Comparison of ENCODE assay signal across 10 cellular contexts in genomic region chr11:95134491-95134890, GRCh38. TPM values are rescaled to one million over a fixed set of nuclear protein-coding genes. Genes with fewer than 3 reads are reported as not detected.
A peak's percentile ranks its signal among the peaks of the same experiment; 100 is the strongest.
DNase-seq lines count a peak whose midpoint lies in the region; ATAC-seq, FAIRE-seq and TF ChIP-seq lines count a peak whose summit lies in the region.
"Had no signal": no experiment of that assay in that cellular context is flagged by ENCODE, and none has a peak within 500 bp of the region (broad histone marks: within the 10 kb centered on the region; RNA-seq: fewer than 3 reads in every experiment).

No MANE protein-coding gene starts in this region.

- no peaks in the 10 kb centered on the region for H3K9me3 Mint-ChIP-seq in activated naive CD4-positive, alpha-beta T cell treated with anti-CD3 and anti-CD28 coated beads, Interleukin-2, amount 50 U/mL, for 72 hours
- H3K9me3 Mint-ChIP-seq: naive B cell had no signal

- dilution Hi-C loops in mammary epithelial cell (cut with HindIII; ENCODE audit: low sequenced_read_pairs) = no loop called here

- BruUV-seq in mammary epithelial cell (replicated peaks; lab: Mats Ljungman, UMichigan) (no TSS peak), HepG2 (replicated peaks; lab: Mats Ljungman, UMichigan) (no TSS peak)

- H3K9ac ChIP-seq in mammary epithelial cell (ENCODE audit: insufficient read depth, low read length) = no peak overlapping the region
- H3K9ac ChIP-seq in HepG2 (ENCODE audit: insufficient read depth, low read depth, low read length) = no peak overlapping the region

- CTCF ChIA-PET in mammary epithelial cell (lab: Charles Lee; ENCODE audit: low non-redundant PET) (no interaction called here), HepG2 (lab: Yijun Ruan, JAX; ENCODE audit: low intra/inter-chr PET ratio, low total read pairs) (no interaction called here)

- peak; percentile 26 to 31 for ATAC-seq in activated naive CD4-positive, alpha-beta T cell treated with anti-CD3 and anti-CD28 coated beads, Interleukin-2, amount 50 U/mL, for 72 hours
- no peak for ATAC-seq in HepG2
- no peak for ATAC-seq in GM19397 (IDR thresholded peaks at IDR 0.05; ENCODE audit: unreplicated experiment)

- intact Hi-C loops in mammary epithelial cell (cut with micrococcal nuclease) = loop anchor here (1.0 to 5.0 kb wide), 4 partner anchors 16 to 162 kb away; partner anchors contain the start of genes CWC15 and KDM4D
- intact Hi-C loops in HepG2 (cut with micrococcal nuclease; ENCODE audit: unreplicated experiment) = no loop called here
- intact Hi-C loops in vagina (cut with DNase I) = no loop called here

- POLR2A ChIA-PET in HepG2 (lab: Yijun Ruan, JAX) = no interaction called here

- no peaks in the 10 kb centered on the region for H3K36me3 Mint-ChIP-seq in activated naive CD4-positive, alpha-beta T cell treated with anti-CD3 and anti-CD28 coated beads, Interleukin-2, amount 50 U/mL, for 72 hours

- no peak overlapping the region for H2AFZ ChIP-seq in mammary epithelial cell (ENCODE audit: low read depth, low read length)
- no peak overlapping the region for H2AFZ ChIP-seq in HepG2 (ENCODE audit: low read length)

- H3K79me2 ChIP-seq in mammary epithelial cell (ENCODE audit: insufficient read depth, low read length) (no peaks in the 10 kb centered on the region), HepG2 (ENCODE audit: insufficient read depth, low read length) (no peaks in the 10 kb centered on the region)

- H3K27ac ChIP-seq in mammary epithelial cell (ENCODE audit: insufficient read depth, low read depth, low read length) (peak overlapping the region; percentile 82), HepG2 (ENCODE audit: extremely low read length, insufficient read depth, low read length) (no peak overlapping the region), vagina (peak overlapping the region; percentile 1)

- peak overlapping the region; percentile 52 for H3K4me2 ChIP-seq in mammary epithelial cell (ENCODE audit: insufficient read depth, low read depth, low read length)
- no peak overlapping the region for H3K4me2 ChIP-seq in HepG2 (ENCODE audit: low read depth, low read length)

- peaks cover 31% of the 10 kb centered on the region for H3K4me1 ChIP-seq in mammary epithelial cell (ENCODE audit: insufficient read depth, low read length)
- no peaks in the 10 kb centered on the region for H3K4me1 ChIP-seq in HepG2 (ENCODE audit: insufficient read depth, low read length)
- H3K4me1 ChIP-seq in vagina = peaks cover 19% of the 10 kb centered on the region

- H3K36me3 ChIP-seq in mammary epithelial cell (ENCODE audit: insufficient read depth, low read length) = no peaks in the 10 kb centered on the region
- H3K36me3 ChIP-seq in HepG2 (replicated peaks in 1 of 2; ENCODE audit: control insufficient read depth in 1 of 2, insufficient read depth in 2 of 2, low read length in 2 of 2) = no peaks in the 10 kb centered on the region
- peaks cover 0 to 3% of the 10 kb centered on the region in 2 donors for H3K36me3 ChIP-seq in vagina

- no peak for DNase-seq in activated naive CD4-positive, alpha-beta T cell treated with anti-CD3 and anti-CD28 coated beads, Interleukin-2, amount 50 U/mL, for 72 hours (ENCODE audit: low spot score in 2 of 2)
- no peak for DNase-seq in activated naive CD4-positive, alpha-beta T cell (lab: John Stamatoyannopoulos, UW)
- DNase-seq in mammary epithelial cell = peak; percentile 99
- no peak for DNase-seq in HepG2 (ENCODE audit: low spot score)
- no peak for DNase-seq in vagina (ENCODE audit: extremely low spot score in 2 of 2)
- DNase-seq in GM12891 (ENCODE audit: insufficient read length, low spot score) = no peak
- DNase-seq in mucosa of gallbladder (ENCODE audit: low spot score) = no peak
- DNase-seq: naive B cell had no signal

- TF ChIP-seq EP300 in HepG2 (IDR thresholded peaks at IDR 0.05; ENCODE audit: low read depth in 2 of 2, low read length in 2 of 2) (no peak), HepG2 (CRISPR knock-in tag; IDR thresholded peaks at IDR 0.05; ENCODE audit: borderline replicate concordance) (no peak)

- H4K20me1 ChIP-seq in mammary epithelial cell (ENCODE audit: insufficient read depth, low read length) (no peaks in the 10 kb centered on the region), HepG2 (ENCODE audit: insufficient read depth, low read length) (no peaks in the 10 kb centered on the region)

- in situ Hi-C loops in mammary epithelial cell (cut with MboI; ENCODE audit: low sequenced_read_pairs in 2 of 2) = no loop called here
- in situ Hi-C loops in HepG2 (cut with HindIII; ENCODE audit: extremely low pct_ligation_motif_present, low pct_unique_long_range_greater_than_20kb) = loop anchor here (5.0 to 25.0 kb wide), 2 partner anchors 62 to 522 kb away; no protein-coding TSS in a partner anchor

- no peak overlapping the region for H3K27ac Mint-ChIP-seq in activated naive CD4-positive, alpha-beta T cell treated with anti-CD3 and anti-CD28 coated beads, Interleukin-2, amount 50 U/mL, for 72 hours

- FAIRE-seq in HepG2 (lab: Jason Lieb, UNC) (no peak), GM12891 (lab: Jason Lieb, UNC) (no peak)
- FAIRE-seq: H54 had no signal

- TF ChIP-seq POLR2A in HepG2 (IDR thresholded peaks at IDR 0.05; ENCODE audit: insufficient read depth in 1 of 2, low read depth in 2 of 2, low read length in 2 of 2) (no peak), vagina (IDR thresholded peaks at IDR 0.05) (no peak), GM12891 (IDR thresholded peaks at IDR 0.05; ENCODE audit: low read depth, low read length) (no peak)

- TF ChIP-seq CTCF in mammary epithelial cell (conservative IDR thresholded peaks at IDR 0.05 in 1 of 2, IDR thresholded peaks at IDR 0.05 in 1 of 2; ENCODE audit: extremely low read depth in 1 of 2, insufficient read depth in 1 of 2, low read depth in 1 of 2, low read length in 2 of 2) (no peak), HepG2 (CRISPR knock-in tag; IDR thresholded peaks at IDR 0.05) (no peak), vagina (IDR thresholded peaks at IDR 0.05) (no peak)

- H3K9me3 ChIP-seq in mammary epithelial cell (replicated peaks; ENCODE audit: insufficient read depth, low read length) (no peaks in the 10 kb centered on the region), HepG2 (ENCODE audit: low read length) (no peaks in the 10 kb centered on the region), vagina (no peaks in the 10 kb centered on the region)

- H3K27me3 ChIP-seq in mammary epithelial cell (ENCODE audit: insufficient read depth, low read length) = no peaks in the 10 kb centered on the region
- H3K27me3 ChIP-seq in HepG2 (ENCODE audit: control insufficient read depth in 1 of 2, insufficient read depth in 2 of 2, low read length in 2 of 2) = no peaks in the 10 kb centered on the region
- H3K27me3 ChIP-seq in vagina = no peaks in the 10 kb centered on the region

- 2% methylated on average over 5 of the region's 5 CpGs for WGBS in mammary epithelial cell (ENCODE audit: low coverage, missing lambda C conversion rate)
- WGBS in HepG2 (ENCODE audit: low lambda C conversion rate) = 84% methylated on average over 5 of the region's 5 CpGs

- H3K4me3 ChIP-seq in mammary epithelial cell (replicated peaks in 1 of 3; ENCODE audit: insufficient read depth in 1 of 3, low read depth in 2 of 3, low read length in 3 of 3) (no peak overlapping the region), HepG2 (replicated peaks in 1 of 3; ENCODE audit: insufficient read depth in 1 of 3, low read depth in 2 of 3, low read length in 3 of 3) (no peak overlapping the region), vagina (no peak overlapping the region)

- no peak for TF ChIP-seq RAD21 in HepG2 (CRISPR knock-in tag; IDR thresholded peaks at IDR 0.05)

TF ChIP-seq in HepG2, 621 proteins besides CTCF, POLR2A, EP300 and RAD21 (continues in another document):
- TF ChIP-seq SOX5 (CRISPR knock-in tag; IDR thresholded peaks at IDR 0.05; ENCODE audit: borderline replicate concordance) (no peak), DNMT3B (CRISPR knock-in tag; conservative IDR thresholded peaks at IDR 0.05) (no peak), ZNF225 (CRISPR knock-in tag; IDR thresholded peaks at IDR 0.05) (no peak), ZNF709 (CRISPR knock-in tag; IDR thresholded peaks at IDR 0.05) (no peak)

TF ChIP-seq in GM12891, 5 proteins besides CTCF, POLR2A, EP300 and RAD21:
- no peak for TF ChIP-seq PAX5 (IDR thresholded peaks at IDR 0.05; ENCODE audit: insufficient read depth, low read length, severe bottlenecking)
- TF ChIP-seq POU2F2 (IDR thresholded peaks at IDR 0.05; ENCODE audit: low read depth, low read length) = no peak
- TF ChIP-seq POLR2AphosphoS5 (IDR thresholded peaks at IDR 0.05; ENCODE audit: low read depth, low read length) = no peak
- TF ChIP-seq SPI1 (IDR thresholded peaks at IDR 0.05; ENCODE audit: low read depth, low read length) = no peak
- TF ChIP-seq TAF1 (IDR thresholded peaks at IDR 0.05; ENCODE audit: low read depth, low read length) = no peak

RNA-seq across cellular contexts. Expression of gene ENDOD1, which starts 44.8 kb away (rescaled TPM):
- 10 to 100 TPM in 1 of 2 donors, 1 to 10 TPM in 1; 6.3 to 11.4 TPM for total RNA-seq in activated naive CD4-positive, alpha-beta T cell treated with anti-CD3 and anti-CD28 coated beads, Interleukin-2, amount 50 U/mL, for 72 hours
- total RNA-seq in mammary epithelial cell = 100 to 1,000 TPM in 1 of 2 donors, 10 to 100 TPM in 1; 47.9 to 206 TPM
- polyA plus RNA-seq in mammary epithelial cell = 37.2 TPM
- polyA minus RNA-seq in mammary epithelial cell = 66.9 TPM
- total RNA-seq in HepG2 (2016; rRNA removed; fragmentation: Illumina TruSeq; extraction: Trizol) = 4.3 and 6.8 TPM in 2 replicates
- 0.30 and 0.62 TPM in 2 replicates for total RNA-seq in HepG2 (2016; cell fraction: cytosol; rRNA removed; fragmentation: Illumina TruSeq; extraction: Trizol; ENCODE audit: low read depth)
- 4.0 and 6.7 TPM in 2 replicates for total RNA-seq in HepG2 (2016; cell fraction: insoluble cytoplasmic fraction; rRNA removed; fragmentation: Illumina TruSeq; extraction: Trizol)
- 2.4 and 3.2 TPM in 2 replicates for total RNA-seq in HepG2 (2016; cell fraction: membrane; rRNA removed; fragmentation: Illumina TruSeq; extraction: Trizol)
- 5.9 and 7.0 TPM in 2 replicates for total RNA-seq in HepG2 (2016; cell fraction: nucleus; rRNA removed; fragmentation: Illumina TruSeq; extraction: Trizol)
- polyA plus RNA-seq in HepG2 (2011; rRNA removed) = 2.0 and 2.1 TPM in 2 replicates
- polyA plus RNA-seq in HepG2 (2011; cell fraction: cytosol; rRNA removed) = 1.7 and 2.3 TPM in 2 replicates
- 0.72 and 1.2 TPM in 2 replicates for polyA plus RNA-seq in HepG2 (2011; cell fraction: nucleus; rRNA removed)
- polyA plus RNA-seq in HepG2 (2012) = 2.1 and 2.3 TPM in 2 replicates
- 0.43 and 0.46 TPM in 2 replicates for polyA plus RNA-seq in HepG2 (2016; cell fraction: cytosol; fragmentation: Illumina TruSeq; extraction: Trizol; ENCODE audit: low read depth)
- polyA plus RNA-seq in HepG2 (2016; cell fraction: insoluble cytoplasmic fraction; fragmentation: Illumina TruSeq; extraction: Trizol; ENCODE audit: low read depth) = 2.3 and 3.0 TPM in 2 replicates
- 1.1 and 1.3 TPM in 2 replicates for polyA plus RNA-seq in HepG2 (2016; cell fraction: membrane; fragmentation: Illumina TruSeq; extraction: Trizol; ENCODE audit: low read depth)
- polyA plus RNA-seq in HepG2 (2016; cell fraction: nucleus; fragmentation: Illumina TruSeq; extraction: Trizol; ENCODE audit: insufficient read depth, low read depth) = 5.2 and 5.9 TPM in 2 replicates
- 2.9 and 4.8 TPM in 2 replicates for polyA minus RNA-seq in HepG2 (2011; rRNA and poly(A)+ RNA removed; ENCODE audit: low replicate concordance)
- polyA minus RNA-seq in HepG2 (2011; cell fraction: cytosol; rRNA and poly(A)+ RNA removed) = 3.1 and 3.2 TPM in 2 replicates
- polyA minus RNA-seq in HepG2 (2011; cell fraction: nucleus; rRNA and poly(A)+ RNA removed) = 2.2 and 3.5 TPM in 2 replicates
- total RNA-seq in vagina = 47.9 TPM
- 6.6 TPM for polyA plus RNA-seq in GM12891 (2012; ENCODE audit: low read depth, missing spikeins)
- total RNA-seq in mucosa of gallbladder = 65.6 TPM

Comparison
In these comparisons a context has a peak if more than half of its experiments do, and no peak if none do; other contexts are left out.
1. ATAC-seq: peak in activated naive CD4-positive, alpha-beta T cell treated with anti-CD3 and anti-CD28 coated beads, Interleukin-2, amount 50 U/mL, for 72 hours (2 of 2); none in HepG2 (single experiment) and GM19397 (single experiment).